31 cellular contexts compared by ENCODE assay signal in the genomic region with DNA sequence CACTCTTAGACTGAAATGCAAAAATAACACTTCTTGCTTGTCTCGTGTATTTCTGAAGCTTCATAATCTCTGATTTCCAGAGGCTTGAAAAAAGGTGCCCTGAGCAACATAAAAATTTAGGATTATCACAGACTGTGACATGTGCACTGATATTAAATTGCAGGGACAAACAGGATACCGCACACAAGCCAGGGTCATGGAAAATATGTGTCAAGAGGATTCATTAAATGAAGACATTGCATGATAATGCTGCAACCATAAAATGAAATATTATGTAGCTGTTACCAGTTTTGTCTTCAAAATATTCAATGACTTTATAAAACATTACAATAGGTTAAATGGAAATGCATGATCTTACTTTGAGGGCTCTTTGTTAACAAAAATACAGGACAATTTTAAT.
"Had no signal": no experiment of that assay in that cellular context is flagged by ENCODE, and none has a peak within 500 bp of the region (broad histone marks: within the 10 kb centered on the region; RNA-seq: fewer than 3 reads in every experiment).

No MANE protein-coding gene starts in this region.

- H3K9me3 Mint-ChIP-seq: nephron; neural progenitor cell; stimulated activated memory B cell treated with anti-CD40 and anti-IgM and Interleukin-4, amounts not matched to agents 10 μg/mL and 1 μg/mL and 100 μg/mL, for 72 hours; type B pancreatic cell had no signal

- H3K4me1 Mint-ChIP-seq: naive thymus-derived CD4-positive, alpha-beta T cell; natural killer cell; nephron; stimulated activated memory B cell treated with anti-CD40 and anti-IgM and Interleukin-4, amounts not matched to agents 10 μg/mL and 1 μg/mL and 100 μg/mL, for 72 hours; stimulated activated naive CD8-positive, alpha-beta T cell treated with anti-CD3 and anti-CD28 coated beads, Interleukin-15, amount 100 ng/mL, for 72 hours had no signal

- H3K27ac ChIP-seq: neural progenitor cell, ovary, parathyroid adenoma, psoas muscle, right lobe of liver, sigmoid colon, suprapubic skin, testis, tibial artery, transverse colon, upper lobe of right lung, uterus had no signal

- H3K79me2 ChIP-seq: parathyroid adenoma had no signal

- H3K36me3 ChIP-seq: neural progenitor cell, ovary, right lobe of liver, sigmoid colon, suprapubic skin, tibial artery, transverse colon, upper lobe of right lung, uterus had no signal

- H3K4me3 ChIP-seq: neural progenitor cell, ovary, psoas muscle, right lobe of liver, sigmoid colon, suprapubic skin, testis, tibial artery, transverse colon, upper lobe of right lung, uterus had no signal

- FAIRE-seq: small intestine had no signal

- H3K36me3 Mint-ChIP-seq: naive thymus-derived CD4-positive, alpha-beta T cell; natural killer cell; neural progenitor cell; stimulated activated memory B cell treated with anti-CD40 and anti-IgM and Interleukin-4, amounts not matched to agents 10 μg/mL and 1 μg/mL and 100 μg/mL, for 72 hours; type B pancreatic cell had no signal

- H3K4me1 ChIP-seq: neural progenitor cell, parathyroid adenoma, psoas muscle, right lobe of liver, sigmoid colon, suprapubic skin, testis, tibial artery, transverse colon, upper lobe of right lung, uterus had no signal

- H3K9ac ChIP-seq: neural progenitor cell, parathyroid adenoma had no signal

- H3K4me2 ChIP-seq: neural progenitor cell had no signal

- H3K27me3 ChIP-seq: neural progenitor cell, ovary, right lobe of liver, sigmoid colon, suprapubic skin, testis, tibial artery, transverse colon, upper lobe of right lung, uterus had no signal

- H3K27ac Mint-ChIP-seq: naive thymus-derived CD4-positive, alpha-beta T cell; natural killer cell; nephron; neural progenitor cell; progenitor cell of endocrine pancreas; stimulated activated memory B cell treated with anti-CD40 and anti-IgM and Interleukin-4, amounts not matched to agents 10 μg/mL and 1 μg/mL and 100 μg/mL, for 72 hours; stimulated activated naive CD8-positive, alpha-beta T cell treated with anti-CD3 and anti-CD28 coated beads, Interleukin-15, amount 100 ng/mL, for 72 hours; type B pancreatic cell had no signal

- H2AFZ ChIP-seq: neural progenitor cell, parathyroid adenoma had no signal

- H3K9me3 ChIP-seq: ovary, psoas muscle, right lobe of liver, sigmoid colon, testis, tibial artery, transverse colon, upper lobe of right lung, uterus had no signal

- H3K27me3 Mint-ChIP-seq: naive thymus-derived CD4-positive, alpha-beta T cell; progenitor cell of endocrine pancreas; stimulated activated memory B cell treated with anti-CD40 and anti-IgM and Interleukin-4, amounts not matched to agents 10 μg/mL and 1 μg/mL and 100 μg/mL, for 72 hours; stimulated activated naive CD8-positive, alpha-beta T cell treated with anti-CD3 and anti-CD28 coated beads, Interleukin-15, amount 100 ng/mL, for 72 hours; type B pancreatic cell had no signal

- DNase-seq: naive thymus-derived CD4-positive, alpha-beta T cell; natural killer cell; occipital lobe; ovary; posterior cingulate gyrus; psoas muscle; right cardiac atrium; right lobe of liver; sigmoid colon; small intestine; stimulated activated CD4-positive, alpha-beta T cell treated with anti-CD3 and anti-CD28 coated beads, Interleukin-15, amount 100 ng/mL, for 24 hours; stimulated activated CD4-positive, alpha-beta T cell treated with anti-CD3 and anti-CD28 coated beads, Interleukin-2, amount 100 ng/mL, for 24 hours; stimulated activated CD4-positive, alpha-beta T cell treated with anti-CD3 and anti-CD28 coated beads, Interleukin-2, amount 100 ng/mL, for 48 hours; stimulated activated CD4-positive, alpha-beta T cell treated with anti-CD3 and anti-CD28 coated beads, Interleukin-4, amount 100 ng/mL, for 24 hours; stimulated activated CD8-positive, alpha-beta memory T cell treated with anti-CD3 and anti-CD28 coated beads, Interleukin-4, amount 100 ng/mL, for 48 hours; stimulated activated naive CD4-positive, alpha-beta T cell; stimulated activated naive CD8-positive, alpha-beta T cell treated with anti-CD3 and anti-CD28 coated beads, Interleukin-15, amount 100 ng/mL, for 72 hours; stimulated activated naive CD8-positive, alpha-beta T cell treated with anti-CD3 and anti-CD28 coated beads, Interleukin-15, Interleukin-2, amounts not matched to agents 100 U/mL and 50 U/mL, for 24 hours; substantia nigra; testis; tibial artery; transverse colon; upper lobe of right lung; uterus had no signal

- H3K4me3 Mint-ChIP-seq: naive thymus-derived CD4-positive, alpha-beta T cell; natural killer cell; nephron; neural progenitor cell; stimulated activated memory B cell treated with anti-CD40 and anti-IgM and Interleukin-4, amounts not matched to agents 10 μg/mL and 1 μg/mL and 100 μg/mL, for 72 hours; stimulated activated naive CD8-positive, alpha-beta T cell treated with anti-CD3 and anti-CD28 coated beads, Interleukin-15, amount 100 ng/mL, for 72 hours; type B pancreatic cell had no signal
